8 cellular contexts compared by ENCODE assay signal in the genomic region with DNA sequence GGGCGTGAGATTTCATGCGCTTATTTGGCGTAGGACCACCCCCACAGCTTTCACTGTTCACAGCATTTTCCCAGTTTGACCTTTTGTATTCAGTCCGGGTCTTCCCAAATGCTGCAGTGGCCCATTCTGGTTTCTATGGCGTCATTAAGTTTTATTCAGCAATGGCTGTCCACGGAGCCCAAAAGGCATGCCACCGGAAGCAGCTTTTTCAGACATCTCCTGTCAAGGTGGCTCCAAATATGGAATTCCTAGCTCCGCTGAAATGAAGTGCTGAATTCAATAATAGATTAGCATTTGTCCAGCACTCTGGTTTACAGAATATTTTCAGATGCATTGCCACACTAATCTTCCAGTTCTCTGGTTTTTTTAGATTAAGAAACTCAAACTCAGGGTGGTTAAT.
A peak's percentile ranks its signal among the peaks of the same experiment; 100 is the strongest.
DNase-seq lines count a peak whose midpoint lies in the region; ATAC-seq and TF ChIP-seq lines count a peak whose summit lies in the region.
"Had no signal": no experiment of that assay in that cellular context is flagged by ENCODE, and none has a peak within 500 bp of the region (broad histone marks: within the 10 kb centered on the region; RNA-seq: fewer than 3 reads in every experiment).

No MANE protein-coding gene starts in this region.

- H2AFZ ChIP-seq in DND-41 (ENCODE audit: low read depth, low read length), result no peak overlapping the region
- H2AFZ ChIP-seq in mammary epithelial cell (ENCODE audit: low read depth, low read length), result peak overlapping the region; percentile 96
- H2AFZ ChIP-seq in neuronal stem cell (ENCODE audit: low read length), result peak overlapping the region; percentile 95

- no peak overlapping the region for H4K8ac ChIP-seq in neuronal stem cell (ENCODE audit: low read depth, low read length)

- no peak overlapping the region for H2AK5ac ChIP-seq in neuronal stem cell (ENCODE audit: low read depth, low read length)

- dilution Hi-C loops in mammary epithelial cell (cut with HindIII; ENCODE audit: low sequenced_read_pairs), result loop anchor here (5.0 kb wide), 1 partner anchor 41 kb away; no protein-coding TSS in a partner anchor

- TF ChIP-seq CTCF in DND-41 (IDR thresholded peaks at IDR 0.05; ENCODE audit: borderline replicate concordance, extremely low read depth, low read length, poor library complexity, severe bottlenecking) (no peak), mammary epithelial cell (conservative IDR thresholded peaks at IDR 0.05 in 1 of 2, IDR thresholded peaks at IDR 0.05 in 1 of 2; ENCODE audit: extremely low read depth in 1 of 2, insufficient read depth in 1 of 2, low read depth in 1 of 2, low read length in 2 of 2) (no peak)

- H3K27me3 ChIP-seq in DND-41 (ENCODE audit: insufficient read depth, low read length, poor library complexity) (no peaks in the 10 kb centered on the region), mammary epithelial cell (ENCODE audit: insufficient read depth, low read length) (no peaks in the 10 kb centered on the region), neuronal stem cell (ENCODE audit: control insufficient read depth in 3 of 3, insufficient read depth in 3 of 3, low read depth in 1 of 3, low read length in 3 of 3) (peaks cover 0 to 1% (median 0%) of the 10 kb centered on the region in 3 experiments)

- H3K79me1 ChIP-seq in neuronal stem cell (ENCODE audit: low read depth, low read length), result peaks cover 3% of the 10 kb centered on the region

- in situ Hi-C loops in mammary epithelial cell (cut with MboI; ENCODE audit: low sequenced_read_pairs in 2 of 2), result no loop called here

- ATAC-seq in DND-41 (ENCODE audit: insufficient read depth, low read depth), result no peak
- no peak for ATAC-seq in GM21423 (IDR thresholded peaks at IDR 0.05; ENCODE audit: unreplicated experiment)

- H3K4me3 ChIP-seq in DND-41 (ENCODE audit: low read depth in 1 of 2, low read length in 2 of 2) (peak overlapping the region in 1 of 2 experiments; percentile 86; a peak in 2 of 4 replicates), mammary epithelial cell (replicated peaks in 1 of 3; ENCODE audit: insufficient read depth in 1 of 3, low read depth in 2 of 3, low read length in 3 of 3) (peak overlapping the region; percentile 63 to 96 (median 96)), neuronal stem cell (ENCODE audit: low read length in 2 of 2) (peak overlapping the region in 1 of 2 donors; percentile 95)

- H3K9me3 ChIP-seq in DND-41 (ENCODE audit: insufficient read depth, low read length, severe bottlenecking) (no peaks in the 10 kb centered on the region), KOPT-K1 (ENCODE audit: insufficient read depth, low read length, poor library complexity, severe bottlenecking) (peaks cover 5% of the 10 kb centered on the region), mammary epithelial cell (replicated peaks; ENCODE audit: insufficient read depth, low read length) (no peaks in the 10 kb centered on the region), neuronal stem cell (replicated peaks in 1 of 2; ENCODE audit: control insufficient read depth in 2 of 2, insufficient read depth in 1 of 2, low read depth in 1 of 2, low read length in 2 of 2) (peaks cover 0 to 4% of the 10 kb centered on the region in 2 donors)

- no peak overlapping the region for H2BK15ac ChIP-seq in neuronal stem cell (ENCODE audit: low read length)

- 3% methylated on average over 8 of the region's 8 CpGs for WGBS in mammary epithelial cell (ENCODE audit: low coverage, missing lambda C conversion rate)
- no CpG with 5 or more reads among the region's 8 CpGs for WGBS in neuronal stem cell (ENCODE audit: extremely low coverage in 2 of 2, insufficient read length in 2 of 2, insufficient replicate concordance in 1 of 2), 2 donors

- H2BK12ac ChIP-seq in neuronal stem cell (ENCODE audit: low read length), result no peak overlapping the region

- no peak overlapping the region for H2BK5ac ChIP-seq in neuronal stem cell (ENCODE audit: low read length)

- H4K20me1 ChIP-seq in DND-41 (ENCODE audit: insufficient read depth, low read length) (no peaks in the 10 kb centered on the region), mammary epithelial cell (ENCODE audit: insufficient read depth, low read length) (no peaks in the 10 kb centered on the region)

- H4K91ac ChIP-seq in neuronal stem cell (ENCODE audit: low read depth, low read length, poor library complexity), result no peak overlapping the region

- H3K27ac ChIP-seq in DND-41 (ENCODE audit: low read length) (no peak overlapping the region), KOPT-K1 (ENCODE audit: low read depth, low read length, poor library complexity, severe bottlenecking) (peak overlapping the region; percentile 82), mammary epithelial cell (ENCODE audit: insufficient read depth, low read depth, low read length) (no peak overlapping the region), neuronal stem cell (replicated peaks; ENCODE audit: low read length) (no peak overlapping the region)

- H3K9ac ChIP-seq in DND-41 (ENCODE audit: low read depth, low read length) (peak overlapping the region; percentile 78), mammary epithelial cell (ENCODE audit: insufficient read depth, low read length) (no peak overlapping the region), neuronal stem cell (ENCODE audit: low read depth, low read length, poor library complexity) (no peak overlapping the region)

- DNase-seq in DND-41, result no peak
- DNase-seq in mammary epithelial cell, result no peak
- no peak for DNase-seq in neuronal stem cell (ENCODE audit: low spot score)
- DNase-seq in NCI-H1436 (lab: John Stamatoyannopoulos, UW), result no peak
- DNase-seq in NCI-H1092 (lab: John Stamatoyannopoulos, UW), result no peak
- DNase-seq: WERI-Rb-1 had no signal

- no TSS peak for BruUV-seq in mammary epithelial cell (replicated peaks; lab: Mats Ljungman, UMichigan)

- CTCF ChIA-PET in mammary epithelial cell (lab: Charles Lee; ENCODE audit: low non-redundant PET), result no interaction called here

- H3K23ac ChIP-seq in neuronal stem cell (ENCODE audit: low read depth, low read length, poor library complexity), result no peak overlapping the region

- intact Hi-C loops in mammary epithelial cell (cut with micrococcal nuclease), result no loop called here

- no peak overlapping the region for H3K4ac ChIP-seq in neuronal stem cell (ENCODE audit: low read length)

- H3K4me2 ChIP-seq in DND-41 (ENCODE audit: insufficient read depth, low read length) (peak overlapping the region; percentile 84), mammary epithelial cell (ENCODE audit: insufficient read depth, low read depth, low read length) (peak overlapping the region; percentile 92), neuronal stem cell (ENCODE audit: insufficient read depth, low read length, poor library complexity, severe bottlenecking) (peak overlapping the region; percentile 71)

- H3K79me2 ChIP-seq in DND-41 (ENCODE audit: insufficient read depth, low read length), result peaks cover 4% of the 10 kb centered on the region
- H3K79me2 ChIP-seq in mammary epithelial cell (ENCODE audit: insufficient read depth, low read length), result no peaks in the 10 kb centered on the region

- H3K14ac ChIP-seq in neuronal stem cell (ENCODE audit: low read length), result no peak overlapping the region

- H3K36me3 ChIP-seq in DND-41 (ENCODE audit: insufficient read depth, low read length) (no peaks in the 10 kb centered on the region), KOPT-K1 (ENCODE audit: insufficient read depth, low read length) (no peaks in the 10 kb centered on the region), mammary epithelial cell (ENCODE audit: insufficient read depth, low read length) (no peaks in the 10 kb centered on the region), neuronal stem cell (replicated peaks in 1 of 2; ENCODE audit: control insufficient read depth in 2 of 2, insufficient read depth in 2 of 2, low read length in 2 of 2) (no peaks in the 10 kb centered on the region)
- H3K36me3 ChIP-seq: WERI-Rb-1 had no signal

- H3K4me1 ChIP-seq in DND-41 (ENCODE audit: insufficient read depth, low read length) (peaks cover 21% of the 10 kb centered on the region), mammary epithelial cell (ENCODE audit: insufficient read depth, low read length) (peaks cover 14% of the 10 kb centered on the region), neuronal stem cell (ENCODE audit: control insufficient read depth in 2 of 2, insufficient read depth in 1 of 2, low read depth in 1 of 2, low read length in 2 of 2) (peaks cover under 1 to 3% of the 10 kb centered on the region in 2 donors)

- no peak overlapping the region for H3K18ac ChIP-seq in neuronal stem cell (ENCODE audit: low read length)

- H2BK120ac ChIP-seq in neuronal stem cell (ENCODE audit: low read depth, low read length), result no peak overlapping the region
